ENCODE assay signal across 23 cellular contexts in genomic region chr9:124448019-124448418, GRCh38. TPM values are rescaled to one million over a fixed set of nuclear protein-coding genes. Genes with fewer than 3 reads are reported as not detected.
"Had no signal": no experiment of that assay in that cellular context is flagged by ENCODE, and none has a peak within 500 bp of the region (broad histone marks: within the 10 kb centered on the region; RNA-seq: fewer than 3 reads in every experiment).

No MANE protein-coding gene starts in this region.

- H3K36me3 Mint-ChIP-seq: activated CD4-positive, alpha-beta memory T cell treated with anti-CD3 and anti-CD28 coated beads for 36 hours; activated CD8-positive, alpha-beta memory T cell treated with anti-CD3 and anti-CD28 coated beads, Interleukin-2, amount 10 ng/mL, durations not matched to agents 7 days and 5 days; naive B cell; neural progenitor cell had no signal

- ATAC-seq: activated CD4-positive, alpha-beta T cell treated with anti-CD3 and anti-CD28 coated beads for 36 hours; activated CD8-positive, alpha-beta memory T cell treated with anti-CD3 and anti-CD28 coated beads, Interleukin-2, amount 10 ng/mL, durations not matched to agents 7 days and 5 days; left colon; T-helper 17 cell had no signal

- H3K9me3 Mint-ChIP-seq: activated CD4-positive, alpha-beta memory T cell treated with anti-CD3 and anti-CD28 coated beads for 36 hours; activated naive CD4-positive, alpha-beta T cell treated with anti-CD3 and anti-CD28 coated beads, Interleukin-2, amount 50 U/mL, for 24 hours; activated T-cell treated with anti-CD3 and anti-CD28 coated beads, Interleukin-2, amount 50 U/mL, for 24 hours; neural progenitor cell had no signal

- H2AFZ ChIP-seq: neural progenitor cell, parathyroid adenoma had no signal

- H3K4me3 Mint-ChIP-seq: activated CD4-positive, alpha-beta memory T cell treated with anti-CD3 and anti-CD28 coated beads for 36 hours; activated CD4-positive, alpha-beta T cell treated with anti-CD3 and anti-CD28 coated beads for 36 hours; activated CD8-positive, alpha-beta memory T cell treated with anti-CD3 and anti-CD28 coated beads, Interleukin-2, amount 10 ng/mL, durations not matched to agents 7 days and 5 days; activated naive CD4-positive, alpha-beta T cell treated with anti-CD3 and anti-CD28 coated beads, Interleukin-2, amount 50 U/mL, for 24 hours; activated T-cell treated with anti-CD3 and anti-CD28 coated beads, Interleukin-2, amount 50 U/mL, for 24 hours; neural progenitor cell; T-helper 17 cell had no signal

- H3K4me1 Mint-ChIP-seq: activated CD4-positive, alpha-beta T cell treated with anti-CD3 and anti-CD28 coated beads for 36 hours; activated naive CD4-positive, alpha-beta T cell treated with anti-CD3 and anti-CD28 coated beads, Interleukin-2, amount 50 U/mL, for 24 hours; T-helper 17 cell had no signal

- H3K9ac ChIP-seq: neural progenitor cell, parathyroid adenoma had no signal

- H3K4me2 ChIP-seq: neural progenitor cell had no signal

- H3K27ac Mint-ChIP-seq: activated CD4-positive, alpha-beta memory T cell treated with anti-CD3 and anti-CD28 coated beads for 36 hours; activated CD4-positive, alpha-beta T cell treated with anti-CD3 and anti-CD28 coated beads for 36 hours; activated CD8-positive, alpha-beta memory T cell treated with anti-CD3 and anti-CD28 coated beads, Interleukin-2, amount 10 ng/mL, durations not matched to agents 7 days and 5 days; activated naive CD4-positive, alpha-beta T cell treated with anti-CD3 and anti-CD28 coated beads, Interleukin-2, amount 50 U/mL, for 24 hours; activated T-cell treated with anti-CD3 and anti-CD28 coated beads, Interleukin-2, amount 50 U/mL, for 24 hours; naive B cell; neural progenitor cell; T-helper 17 cell had no signal

- H3K79me2 ChIP-seq: parathyroid adenoma had no signal

- H3K4me1 ChIP-seq: parathyroid adenoma had no signal

- H3K36me3 ChIP-seq: brain microvascular endothelial cell, neural progenitor cell had no signal

- DNase-seq: activated CD4-positive, alpha-beta memory T cell treated with anti-CD3 and anti-CD28 coated beads for 36 hours; activated CD4-positive, alpha-beta T cell treated with anti-CD3 and anti-CD28 coated beads for 36 hours; activated CD8-positive, alpha-beta memory T cell treated with anti-CD3 and anti-CD28 coated beads, Interleukin-2, amount 10 ng/mL, durations not matched to agents 7 days and 5 days; activated T-cell treated with anti-CD3 and anti-CD28 coated beads, Interleukin-2, amount 50 U/mL, for 24 hours; brain microvascular endothelial cell; left colon; naive B cell; retina; small intestine; stimulated activated CD4-positive, alpha-beta T cell treated with anti-CD3 and anti-CD28 coated beads, Interleukin-4, amount 100 ng/mL, for 4 hours; stimulated activated CD8-positive, alpha-beta memory T cell treated with anti-CD3 and anti-CD28 coated beads, Interleukin-4, amount 100 ng/mL, for 48 hours; stimulated activated naive CD4-positive, alpha-beta T cell treated with Interleukin-2 at 50 U/mL for 16 hours; T-helper 17 cell; trophoblast cell had no signal

- FAIRE-seq: frontal cortex, small intestine had no signal

- H3K4me3 ChIP-seq: neural progenitor cell had no signal

- H3K27ac ChIP-seq: brain microvascular endothelial cell, neural progenitor cell, parathyroid adenoma had no signal

RNA-seq across cellular contexts. Expression of gene ADGRD2, which starts 2.2 kb away (rescaled TPM):
- total RNA-seq: activated CD4-positive, alpha-beta memory T cell treated with anti-CD3 and anti-CD28 coated beads for 36 hours; activated CD4-positive, alpha-beta T cell treated with anti-CD3 and anti-CD28 coated beads for 36 hours; activated CD8-positive, alpha-beta memory T cell treated with anti-CD3 and anti-CD28 coated beads, Interleukin-2, amount 10 ng/mL, durations not matched to agents 7 days and 5 days; chondrocyte; dermis microvascular lymphatic vessel endothelial cell; epithelial cell of proximal tubule; frontal cortex; left colon; lung microvascular endothelial cell; T-helper 17 cell had no signal
- polyA plus RNA-seq: small intestine had no signal

RNA-seq across cellular contexts. Expression of gene NR5A1, which starts 59.2 kb away (rescaled TPM):
- total RNA-seq: activated CD4-positive, alpha-beta memory T cell treated with anti-CD3 and anti-CD28 coated beads for 36 hours; activated CD4-positive, alpha-beta T cell treated with anti-CD3 and anti-CD28 coated beads for 36 hours; activated CD8-positive, alpha-beta memory T cell treated with anti-CD3 and anti-CD28 coated beads, Interleukin-2, amount 10 ng/mL, durations not matched to agents 7 days and 5 days; chondrocyte; dermis microvascular lymphatic vessel endothelial cell; epithelial cell of proximal tubule; frontal cortex; left colon; lung microvascular endothelial cell; mononuclear cell; T-helper 17 cell had no signal
